Comparison of ENCODE assay signal across 1 cellular context in genomic region chr16:30065943-30066881, GRCh38.
TF ChIP-seq lines count a peak whose summit lies in the region.

No MANE protein-coding gene starts in this region.

TF ChIP-seq in HEK293, 187 proteins besides CTCF, POLR2A, EP300 and RAD21 (continued from another document):
- TF ChIP-seq, protein P1, sequence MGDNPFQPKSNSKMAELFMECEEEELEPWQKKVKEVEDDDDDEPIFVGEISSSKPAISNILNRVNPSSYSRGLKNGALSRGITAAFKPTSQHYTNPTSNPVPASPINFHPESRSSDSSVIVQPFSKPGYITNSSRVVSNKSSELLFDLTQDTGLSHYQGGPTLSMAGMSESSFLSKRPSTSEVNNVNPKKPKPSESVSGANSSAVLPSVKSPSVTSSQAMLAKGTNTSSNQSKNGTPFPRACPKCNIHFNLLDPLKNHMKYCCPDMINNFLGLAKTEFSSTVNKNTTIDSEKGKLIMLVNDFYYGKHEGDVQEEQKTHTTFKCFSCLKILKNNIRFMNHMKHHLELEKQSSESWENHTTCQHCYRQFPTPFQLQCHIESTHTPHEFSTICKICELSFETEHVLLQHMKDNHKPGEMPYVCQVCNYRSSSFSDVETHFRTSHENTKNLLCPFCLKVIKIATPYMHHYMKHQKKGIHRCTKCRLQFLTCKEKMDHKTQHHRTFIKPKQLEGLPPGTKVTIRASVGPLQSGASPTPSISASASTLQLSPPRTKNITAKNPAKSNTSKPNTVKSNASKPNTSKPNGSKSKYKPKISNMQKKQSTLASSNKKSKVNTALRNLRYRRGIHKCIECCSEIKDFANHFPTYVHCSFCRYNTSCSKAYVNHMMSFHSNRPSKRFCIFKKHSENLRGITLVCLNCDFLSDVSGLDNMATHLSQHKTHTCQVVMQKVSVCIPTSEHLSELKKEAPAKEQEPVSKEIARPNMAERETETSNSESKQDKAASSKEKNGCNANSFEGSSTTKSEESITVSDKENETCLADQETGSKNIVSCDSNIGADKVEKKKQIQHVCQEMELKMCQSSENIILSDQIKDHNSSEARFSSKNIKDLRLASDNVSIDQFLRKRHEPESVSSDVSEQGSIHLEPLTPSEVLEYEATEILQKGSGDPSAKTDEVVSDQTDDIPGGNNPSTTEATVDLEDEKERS (tag by site-specific recombination; IDR thresholded peaks at IDR 0.05), result no peak
- TF ChIP-seq IKZF3 (tag by site-specific recombination; IDR thresholded peaks at IDR 0.05), result no peak
- 0 out of 2 replicates have a peak, but pooled peaks have one; percentile 85 for TF ChIP-seq ZNF837 (tag by site-specific recombination; IDR thresholded peaks at IDR 0.05)
- peak; percentile 41 for TF ChIP-seq ZNF639 (tag by site-specific recombination; IDR thresholded peaks at IDR 0.05)
- no peak for TF ChIP-seq ZNF701 (tag by site-specific recombination; IDR thresholded peaks at IDR 0.05)
- no peak for TF ChIP-seq ATF2 (tag by site-specific recombination; IDR thresholded peaks at IDR 0.05; ENCODE audit: low read depth)
